In the genomic region with DNA sequence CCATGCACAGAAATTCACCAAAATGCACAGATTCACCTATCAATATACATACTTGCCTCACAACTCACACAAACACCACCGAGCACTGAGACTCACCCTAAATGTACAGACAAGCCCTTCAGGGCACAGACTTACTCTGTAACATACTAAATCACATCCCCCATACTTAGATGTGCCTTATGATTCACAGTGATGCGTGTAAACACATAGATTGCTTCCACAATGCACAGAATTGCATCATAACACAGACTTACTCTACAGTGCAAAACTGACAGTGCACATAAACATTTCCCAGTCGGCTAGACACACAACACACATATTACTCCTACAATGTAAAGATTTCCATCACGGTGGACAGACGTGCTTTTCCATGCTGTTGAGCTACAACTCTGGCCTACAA, we compare ENCODE assay signal across 1 cellular context.
A peak's percentile ranks its signal among the peaks of the same experiment; 100 is the strongest.
TF ChIP-seq lines count a peak whose summit lies in the region.

No MANE protein-coding gene starts in this region.

TF ChIP-seq in K562, 482 proteins besides CTCF, POLR2A, EP300 and RAD21:
- TF ChIP-seq TRIM24 (IDR thresholded peaks at IDR 0.05): peak in 1 of 2 experiments; percentile 39; a peak in 1 of 4 replicates
- TF ChIP-seq CEBPB (tag; IDR thresholded peaks at IDR 0.05): 0 out of 2 replicates have a peak, but pooled peaks have one; percentile 14
- TF ChIP-seq TCF15 (CRISPR knock-in tag; IDR thresholded peaks at IDR 0.05): no peak
- TF ChIP-seq CEBPG (CRISPR knock-in tag; IDR thresholded peaks at IDR 0.05): no peak
- TF ChIP-seq CEBPG (tag; conservative IDR thresholded peaks at IDR 0.05 in 1 of 2, IDR thresholded peaks at IDR 0.05 in 1 of 2): peak; percentile 59 to 86
- TF ChIP-seq ATF4 (CRISPR knock-in tag; IDR thresholded peaks at IDR 0.05): peak; percentile 70
- TF ChIP-seq, protein P1, sequence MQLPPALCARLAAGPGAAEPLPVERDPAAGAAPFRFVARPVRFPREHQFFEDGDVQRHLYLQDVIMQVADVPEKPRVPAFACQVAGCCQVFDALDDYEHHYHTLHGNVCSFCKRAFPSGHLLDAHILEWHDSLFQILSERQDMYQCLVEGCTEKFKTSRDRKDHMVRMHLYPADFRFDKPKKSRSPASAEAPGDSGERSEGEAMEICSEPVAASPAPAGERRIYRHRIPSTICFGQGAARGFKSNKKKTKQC (CRISPR knock-in tag; IDR thresholded peaks at IDR 0.05): no peak
TF ChIP-seq in K562: peak in this region for 4.
